7 cellular contexts compared by ENCODE assay signal in the genomic region with DNA sequence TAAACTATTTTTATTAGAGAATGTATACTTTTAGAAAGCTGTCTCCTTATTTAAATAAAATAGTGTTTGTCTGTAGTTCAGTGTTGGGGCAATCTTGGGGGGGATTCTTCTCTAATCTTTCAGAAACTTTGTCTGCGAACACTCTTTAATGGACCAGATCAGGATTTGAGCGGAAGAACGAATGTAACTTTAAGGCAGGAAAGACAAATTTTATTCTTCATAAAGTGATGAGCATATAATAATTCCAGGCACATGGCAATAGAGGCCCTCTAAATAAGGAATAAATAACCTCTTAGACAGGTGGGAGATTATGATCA. TPM values are rescaled to one million over a fixed set of nuclear protein-coding genes. Genes with fewer than 3 reads are reported as not detected.
DNase-seq lines count a peak whose midpoint lies in the region; ATAC-seq and TF ChIP-seq lines count a peak whose summit lies in the region.

No MANE protein-coding gene starts in this region.

- peaks cover 5 to 54% (median 38%) of the 10 kb centered on the region in 5 donors for H3K4me1 ChIP-seq in subcutaneous abdominal adipose tissue (ENCODE audit: control insufficient read depth in 5 of 5, insufficient read depth in 5 of 5, low read length in 5 of 5)

- ATAC-seq in activated B cell treated with CpG ODN at 0.5 μM for 24 hours (ENCODE audit: low read depth) (no peak), GM18867 (IDR thresholded peaks at IDR 0.05; ENCODE audit: unreplicated experiment) (no peak)

- DNase-seq in HFFc6 (peak; percentile 45), activated B cell treated with CpG ODN at 0.5 μM for 24 hours (no peak), NCI-H1930 (lab: John Stamatoyannopoulos, UW) (no peak), NCI-H1092 treated with DMSO at 0.1 percent for 48 hours (lab: John Stamatoyannopoulos, UW) (no peak)

- CTCF ChIA-PET in activated B cell treated with CpG ODN at 0.5 μM for 24 hours (lab: Charles Lee): interaction anchor here (16.7 kb wide), 1 partner anchor 83 kb away, joined by 289 read pairs; the partner anchor contains the start of gene NEAT1

- peak overlapping the region; percentile 63 to 100 (median 100) for H3K9ac ChIP-seq in subcutaneous abdominal adipose tissue (ENCODE audit: low read length in 5 of 5)

- peaks cover 42 to 65% (median 51%) of the 10 kb centered on the region in 5 donors for H3K36me3 ChIP-seq in subcutaneous abdominal adipose tissue (ENCODE audit: control insufficient read depth in 5 of 5, insufficient read depth in 5 of 5, low read length in 5 of 5)

- H3K27ac ChIP-seq in subcutaneous abdominal adipose tissue (ENCODE audit: low read depth, low read length): peak overlapping the region; percentile 99

- no peaks in the 10 kb centered on the region for H3K9me3 ChIP-seq in iPS-18c (ENCODE audit: control insufficient read depth, insufficient read depth, low read length)
- no peaks in the 10 kb centered on the region for H3K9me3 ChIP-seq in subcutaneous abdominal adipose tissue (ENCODE audit: control insufficient read depth in 5 of 5, low read length in 5 of 5)

- H3K9me3 Mint-ChIP-seq in HFFc6 (peaks cover 53% of the 10 kb centered on the region), activated B cell treated with CpG ODN at 0.5 μM for 24 hours (no peaks in the 10 kb centered on the region)

- TF ChIP-seq CTCF in HFFc6 (IDR thresholded peaks at IDR 0.05) (no peak), activated B cell treated with CpG ODN at 0.5 μM for 24 hours (IDR thresholded peaks at IDR 0.05) (no peak)

- H3K4me1 Mint-ChIP-seq in HFFc6 (ENCODE audit: low read depth) (peaks cover 49% of the 10 kb centered on the region), activated B cell treated with CpG ODN at 0.5 μM for 24 hours (peaks cover 56% of the 10 kb centered on the region)

- H3K4me3 ChIP-seq in iPS-18c (ENCODE audit: insufficient read depth, low read depth, low read length) (peak overlapping the region; percentile 95), subcutaneous abdominal adipose tissue (ENCODE audit: low read depth in 1 of 5, low read length in 5 of 5) (peak overlapping the region; percentile 82 to 100 (median 100))

- intact Hi-C loops in activated B cell treated with CpG ODN at 0.5 μM for 24 hours (cut with micrococcal nuclease): no loop called here

- H3K4me3 Mint-ChIP-seq in HFFc6 (no peak overlapping the region), activated B cell treated with CpG ODN at 0.5 μM for 24 hours (no peak overlapping the region)

- H3K27me3 Mint-ChIP-seq in HFFc6 (ENCODE audit: insufficient read depth) (peaks cover 52% of the 10 kb centered on the region; the same call in 1 of the 2 replicates), activated B cell treated with CpG ODN at 0.5 μM for 24 hours (no peaks in the 10 kb centered on the region)

- peaks cover 48% of the 10 kb centered on the region for H3K36me3 Mint-ChIP-seq in HFFc6 (ENCODE audit: low read depth)
- peaks cover 39% of the 10 kb centered on the region for H3K36me3 Mint-ChIP-seq in activated B cell treated with CpG ODN at 0.5 μM for 24 hours (ENCODE audit: low read depth)

- H3K27me3 ChIP-seq in subcutaneous abdominal adipose tissue (ENCODE audit: control insufficient read depth in 5 of 5, insufficient read depth in 4 of 5, low read length in 5 of 5): no peaks in the 10 kb centered on the region

- H3K27ac Mint-ChIP-seq in HFFc6 (no peak overlapping the region), activated B cell treated with CpG ODN at 0.5 μM for 24 hours (peak overlapping the region; percentile 82)

- POLR2A ChIA-PET in activated B cell treated with CpG ODN at 0.5 μM for 24 hours (lab: Charles Lee): interaction anchor here (0.6 to 26.3 kb wide), 8 partner anchors 12 to 120 kb away, joined by 3 to 3752 read pairs (median 560); partner anchors contain the start of genes FRMD8, MALAT1, NEAT1 and SLC25A45

RNA-seq across cellular contexts. Expression of gene MALAT1, which starts 4.7 kb away (rescaled TPM):
- 1,000 to 10,000 TPM; 3,136 to 4,087 (median 3,570) TPM for total RNA-seq in HFFc6 (2021; fragmentation: NEBNext Ultra II Directional; extraction: Animal tissue kit (Norgen Biotek cat#: 25700))
- total RNA-seq in activated B cell treated with CpG ODN at 0.5 μM for 24 hours: 12,540 and 18,961 TPM in 2 replicates

RNA-seq across cellular contexts. Expression of gene SCYL1, which starts 21.3 kb away (rescaled TPM):
- total RNA-seq in HFFc6 (2021; fragmentation: NEBNext Ultra II Directional; extraction: Animal tissue kit (Norgen Biotek cat#: 25700)): 100 to 1,000 TPM; 120 to 137 (median 126) TPM
- total RNA-seq in activated B cell treated with CpG ODN at 0.5 μM for 24 hours: 70.0 and 75.7 TPM in 2 replicates

RNA-seq across cellular contexts. Expression of gene LTBP3, which starts 54.6 kb away (rescaled TPM):
- total RNA-seq in HFFc6 (2021; fragmentation: NEBNext Ultra II Directional; extraction: Animal tissue kit (Norgen Biotek cat#: 25700)): 10 to 100 TPM; 64.0 to 78.1 (median 66.0) TPM
- total RNA-seq in activated B cell treated with CpG ODN at 0.5 μM for 24 hours: 25.0 and 25.3 TPM in 2 replicates
